Comparison of ENCODE assay signal across 15 cellular contexts in genomic region chr7:155000795-155001194, GRCh38. TPM values are rescaled to one million over a fixed set of nuclear protein-coding genes. Genes with fewer than 3 reads are reported as not detected.
DNase-seq lines count a peak whose midpoint lies in the region; TF ChIP-seq lines count a peak whose summit lies in the region.
"Had no signal": no experiment of that assay in that cellular context is flagged by ENCODE, and none has a peak within 500 bp of the region (broad histone marks: within the 10 kb centered on the region; RNA-seq: fewer than 3 reads in every experiment).

No MANE protein-coding gene starts in this region.

- intact Hi-C loops in adrenal gland (cut with DNase I) = no loop called here

- no peak overlapping the region for H3K4me3 ChIP-seq in GM12865 (ENCODE audit: low read depth, low read length)
- peak overlapping the region; percentile 17 for H3K4me3 ChIP-seq in OCI-LY1 (ENCODE audit: low read depth, low read length, poor library complexity, severe bottlenecking)
- H3K4me3 ChIP-seq in epithelial cell of esophagus (ENCODE audit: low read length) = no peak overlapping the region
- no peak overlapping the region for H3K4me3 ChIP-seq in adrenal gland
- H3K4me3 ChIP-seq: cardiac muscle cell, gastroesophageal sphincter, ovary had no signal

- H3K36me3 ChIP-seq in OCI-LY1 (ENCODE audit: insufficient read depth, low read length) (peaks cover 54% of the 10 kb centered on the region), adrenal gland (replicated peaks in 1 of 2) (peaks cover 0 to 21% of the 10 kb centered on the region in 2 donors)
- H3K36me3 ChIP-seq: ovary had no signal

- no peaks in the 10 kb centered on the region for H3K9me3 ChIP-seq in OCI-LY1 (ENCODE audit: low read length)
- no peaks in the 10 kb centered on the region for H3K9me3 ChIP-seq in adrenal gland (replicated peaks in 1 of 3)
- H3K9me3 ChIP-seq: gastroesophageal sphincter, ovary had no signal

- H3K79me2 ChIP-seq in OCI-LY1 (ENCODE audit: insufficient read depth, low read length) = peaks cover 36% of the 10 kb centered on the region

- peak; percentile 4 for DNase-seq in NCI-H345 (lab: John Stamatoyannopoulos, UW)
- DNase-seq in NCI-H345 treated with DMSO at 0.1 percent for 48 hours (lab: John Stamatoyannopoulos, UW; ENCODE audit: unreplicated experiment) = no peak
- DNase-seq in GM12865 (ENCODE audit: low read depth) = peak; percentile 14
- DNase-seq in epithelial cell of esophagus (ENCODE audit: low read depth) = peak; percentile 10
- DNase-seq in HUDEP-2 (lab: John Stamatoyannopoulos, UW; ENCODE audit: unreplicated experiment in 76 of 76) = no peak
- DNase-seq in adrenal gland = no peak
- DNase-seq in GDM1 (lab: John Stamatoyannopoulos, UW) = no peak
- DNase-seq: activated effector memory CD4-positive, alpha-beta T cell treated with Interleukin-2 at 50 U/mL for 16 hours; midbrain; NCI-H446 treated with DMSO at 0.1 percent for 48 hours had no signal

- H3K9me2 ChIP-seq in OCI-LY1 (ENCODE audit: low read depth, low read length) = no peaks in the 10 kb centered on the region

- H3K27ac ChIP-seq in OCI-LY1 (ENCODE audit: low read depth, low read length, poor library complexity, severe bottlenecking) (no peak overlapping the region), adrenal gland (no peak overlapping the region)
- H3K27ac ChIP-seq: cardiac muscle cell, gastroesophageal sphincter, ovary, RWPE1 had no signal

- WGBS in adrenal gland, 4 donors = 81 to 91% (median 87%) methylated on average over 2 of the region's 2 CpGs

- H2AFZ ChIP-seq in OCI-LY1 (ENCODE audit: low read length) = no peak overlapping the region

- H3K4me1 ChIP-seq in OCI-LY1 (ENCODE audit: insufficient read depth, low read length, severe bottlenecking) = peaks cover 33% of the 10 kb centered on the region
- peaks cover 13 to 19% of the 10 kb centered on the region in 2 donors for H3K4me1 ChIP-seq in adrenal gland (replicated peaks in 1 of 2)

- no peaks in the 10 kb centered on the region for H4K20me1 ChIP-seq in OCI-LY1 (ENCODE audit: insufficient read depth, low read length)

- TF ChIP-seq CTCF in GM12865 (IDR thresholded peaks at IDR 0.05; ENCODE audit: insufficient read depth, low read depth, low read length, missing control alignments) = peak; percentile 14
- peak; percentile 91 for TF ChIP-seq CTCF in OCI-LY1 (IDR thresholded peaks at IDR 0.05; ENCODE audit: low read length)
- peak; percentile 20 for TF ChIP-seq CTCF in epithelial cell of esophagus (IDR thresholded peaks at IDR 0.05; ENCODE audit: insufficient read depth, low read depth, low read length, missing control alignments)
- TF ChIP-seq CTCF in adrenal gland (IDR thresholded peaks at IDR 0.05) = no peak

- H3K4me2 ChIP-seq in OCI-LY1 (ENCODE audit: low read length) = peak overlapping the region; percentile 75; the same call in 1 of the 2 replicates

- 0 out of 2 replicates have a peak, but pooled peaks cover 5% of the 10 kb centered on the region for H3F3A ChIP-seq in OCI-LY1 (ENCODE audit: insufficient read depth, low read length)

- H3K27me3 ChIP-seq in OCI-LY1 (ENCODE audit: insufficient read depth, low read length) (no peaks in the 10 kb centered on the region), adrenal gland (no peaks in the 10 kb centered on the region)
- H3K27me3 ChIP-seq: cardiac muscle cell, gastroesophageal sphincter, ovary had no signal

- no peak for TF ChIP-seq POLR2A in adrenal gland (IDR thresholded peaks at IDR 0.05)

- no peak overlapping the region for H3K9ac ChIP-seq in OCI-LY1 (ENCODE audit: low read length)

RNA-seq across cellular contexts. Expression of gene PAXIP1, which starts 2.1 kb away (rescaled TPM):
- 10 to 100 TPM in 2 of 8 donors, 1 to 10 TPM in 6; 6.2 to 11.7 (median 8.3) TPM for total RNA-seq in adrenal gland
- polyA plus RNA-seq in adrenal gland = 1 to 10 TPM; 4.1 to 7.8 (median 6.6) TPM

Comparison
In these comparisons a context has a peak if more than half of its experiments do, and no peak if none do; other contexts are left out.
1. DNase-seq: peak in NCI-H345 (single experiment), GM12865 (single experiment) and epithelial cell of esophagus (single experiment); none in NCI-H345 treated with DMSO at 0.1 percent for 48 hours (single experiment), HUDEP-2 (0 of 76), adrenal gland (0 of 7) and GDM1 (single experiment).
2. CTCF ChIP-seq: peak in GM12865 (single experiment), OCI-LY1 (single experiment) and epithelial cell of esophagus (single experiment); none in adrenal gland (0 of 6).